Comparison of ENCODE assay signal across 1 cellular context in the genomic region with DNA sequence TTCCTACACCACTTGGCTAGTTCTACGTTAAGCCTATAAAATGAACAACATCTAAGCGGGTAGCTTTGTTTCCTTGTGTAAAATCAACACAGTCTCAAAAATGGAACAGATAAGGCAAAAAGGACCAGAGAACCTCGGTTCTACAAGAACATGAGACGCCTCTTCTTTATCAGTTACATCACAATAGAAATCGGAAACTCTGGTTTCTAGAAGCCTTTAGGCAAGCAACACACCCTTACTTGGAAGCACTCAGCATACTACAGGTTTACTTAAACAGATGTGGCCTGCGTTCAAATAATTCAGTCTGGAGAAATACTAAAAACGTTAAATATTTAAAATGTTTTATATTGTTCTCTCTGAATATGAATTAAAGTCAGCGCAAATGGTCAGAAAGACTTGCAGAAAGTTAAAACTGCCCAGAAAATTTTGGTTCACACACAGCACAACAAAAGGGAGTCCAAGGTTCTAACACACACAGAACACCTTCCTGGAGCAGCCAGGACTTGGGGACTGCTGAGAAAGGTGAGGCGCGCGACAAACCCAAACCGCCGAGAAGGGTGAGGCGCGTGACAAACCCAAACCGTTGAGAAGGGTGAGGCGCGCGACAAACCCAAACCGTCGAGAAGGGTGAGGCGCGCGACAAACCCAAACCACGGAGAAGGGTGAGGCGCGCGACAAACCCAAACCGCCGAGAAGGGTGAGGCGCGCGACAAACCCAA.
TF ChIP-seq lines count a peak whose summit lies in the region.

No MANE protein-coding gene starts in this region.

TF ChIP-seq in GM23338, 12 proteins besides CTCF, POLR2A, EP300 and RAD21 (continued from another document):
- TF ChIP-seq, protein P1, sequence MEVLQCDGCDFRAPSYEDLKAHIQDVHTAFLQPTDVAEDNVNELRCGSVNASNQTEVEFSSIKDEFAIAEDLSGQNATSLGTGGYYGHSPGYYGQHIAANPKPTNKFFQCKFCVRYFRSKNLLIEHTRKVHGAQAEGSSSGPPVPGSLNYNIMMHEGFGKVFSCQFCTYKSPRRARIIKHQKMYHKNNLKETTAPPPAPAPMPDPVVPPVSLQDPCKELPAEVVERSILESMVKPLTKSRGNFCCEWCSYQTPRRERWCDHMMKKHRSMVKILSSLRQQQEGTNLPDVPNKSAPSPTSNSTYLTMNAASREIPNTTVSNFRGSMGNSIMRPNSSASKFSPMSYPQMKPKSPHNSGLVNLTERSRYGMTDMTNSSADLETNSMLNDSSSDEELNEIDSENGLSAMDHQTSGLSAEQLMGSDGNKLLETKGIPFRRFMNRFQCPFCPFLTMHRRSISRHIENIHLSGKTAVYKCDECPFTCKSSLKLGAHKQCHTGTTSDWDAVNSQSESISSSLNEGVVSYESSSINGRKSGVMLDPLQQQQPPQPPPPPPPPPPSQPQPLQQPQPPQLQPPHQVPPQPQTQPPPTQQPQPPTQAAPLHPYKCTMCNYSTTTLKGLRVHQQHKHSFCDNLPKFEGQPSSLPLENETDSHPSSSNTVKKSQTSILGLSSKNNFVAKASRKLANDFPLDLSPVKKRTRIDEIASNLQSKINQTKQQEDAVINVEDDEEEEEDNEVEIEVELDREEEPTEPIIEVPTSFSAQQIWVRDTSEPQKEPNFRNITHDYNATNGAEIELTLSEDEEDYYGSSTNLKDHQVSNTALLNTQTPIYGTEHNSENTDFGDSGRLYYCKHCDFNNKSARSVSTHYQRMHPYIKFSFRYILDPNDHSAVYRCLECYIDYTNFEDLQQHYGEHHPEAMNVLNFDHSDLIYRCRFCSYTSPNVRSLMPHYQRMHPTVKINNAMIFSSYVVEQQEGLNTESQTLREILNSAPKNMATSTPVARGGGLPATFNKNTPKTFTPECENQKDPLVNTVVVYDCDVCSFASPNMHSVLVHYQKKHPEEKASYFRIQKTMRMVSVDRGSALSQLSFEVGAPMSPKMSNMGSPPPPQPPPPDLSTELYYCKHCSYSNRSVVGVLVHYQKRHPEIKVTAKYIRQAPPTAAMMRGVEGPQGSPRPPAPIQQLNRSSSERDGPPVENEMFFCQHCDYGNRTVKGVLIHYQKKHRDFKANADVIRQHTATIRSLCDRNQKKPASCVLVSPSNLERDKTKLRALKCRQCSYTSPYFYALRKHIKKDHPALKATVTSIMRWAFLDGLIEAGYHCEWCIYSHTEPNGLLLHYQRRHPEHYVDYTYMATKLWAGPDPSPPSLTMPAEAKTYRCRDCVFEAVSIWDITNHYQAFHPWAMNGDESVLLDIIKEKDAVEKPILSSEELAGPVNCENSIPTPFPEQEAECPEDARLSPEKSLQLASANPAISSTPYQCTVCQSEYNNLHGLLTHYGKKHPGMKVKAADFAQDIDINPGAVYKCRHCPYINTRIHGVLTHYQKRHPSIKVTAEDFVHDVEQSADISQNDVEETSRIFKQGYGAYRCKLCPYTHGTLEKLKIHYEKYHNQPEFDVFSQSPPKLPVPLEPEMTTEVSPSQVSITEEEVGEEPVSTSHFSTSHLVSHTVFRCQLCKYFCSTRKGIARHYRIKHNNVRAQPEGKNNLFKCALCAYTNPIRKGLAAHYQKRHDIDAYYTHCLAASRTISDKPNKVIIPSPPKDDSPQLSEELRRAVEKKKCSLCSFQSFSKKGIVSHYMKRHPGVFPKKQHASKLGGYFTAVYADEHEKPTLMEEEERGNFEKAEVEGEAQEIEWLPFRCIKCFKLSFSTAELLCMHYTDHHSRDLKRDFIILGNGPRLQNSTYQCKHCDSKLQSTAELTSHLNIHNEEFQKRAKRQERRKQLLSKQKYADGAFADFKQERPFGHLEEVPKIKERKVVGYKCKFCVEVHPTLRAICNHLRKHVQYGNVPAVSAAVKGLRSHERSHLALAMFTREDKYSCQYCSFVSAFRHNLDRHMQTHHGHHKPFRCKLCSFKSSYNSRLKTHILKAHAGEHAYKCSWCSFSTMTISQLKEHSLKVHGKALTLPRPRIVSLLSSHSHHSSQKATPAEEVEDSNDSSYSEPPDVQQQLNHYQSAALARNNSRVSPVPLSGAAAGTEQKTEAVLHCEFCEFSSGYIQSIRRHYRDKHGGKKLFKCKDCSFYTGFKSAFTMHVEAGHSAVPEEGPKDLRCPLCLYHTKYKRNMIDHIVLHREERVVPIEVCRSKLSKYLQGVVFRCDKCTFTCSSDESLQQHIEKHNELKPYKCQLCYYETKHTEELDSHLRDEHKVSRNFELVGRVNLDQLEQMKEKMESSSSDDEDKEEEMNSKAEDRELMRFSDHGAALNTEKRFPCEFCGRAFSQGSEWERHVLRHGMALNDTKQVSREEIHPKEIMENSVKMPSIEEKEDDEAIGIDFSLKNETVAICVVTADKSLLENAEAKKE (CRISPR knock-in tag; IDR thresholded peaks at IDR 0.05): no peak
- TF ChIP-seq STAT1 (IDR thresholded peaks at IDR 0.05; ENCODE audit: unreplicated experiment): no peak
